22 cellular contexts compared by ENCODE assay signal in genomic region chr3:99911433-99911832, GRCh38.
DNase-seq lines count a peak whose midpoint lies in the region; ATAC-seq and TF ChIP-seq lines count a peak whose summit lies in the region.
"Had no signal": no experiment of that assay in that cellular context is flagged by ENCODE, and none has a peak within 500 bp of the region (broad histone marks: within the 10 kb centered on the region; RNA-seq: fewer than 3 reads in every experiment).

No MANE protein-coding gene starts in this region.

- H3K4me1 Mint-ChIP-seq in nephron = peaks cover 18% of the 10 kb centered on the region
- H3K4me1 Mint-ChIP-seq: activated CD4-positive, alpha-beta T cell treated with anti-CD3 and anti-CD28 coated beads, Interleukin-2, amount 10 ng/mL, durations not matched to agents 24 days and 14 days; central memory CD8-positive, alpha-beta T cell had no signal

- no peak for ATAC-seq in HG03025 (IDR thresholded peaks at IDR 0.05; ENCODE audit: low FRiP score, unreplicated experiment)
- ATAC-seq: left colon had no signal

- TF ChIP-seq RAD21 in Ishikawa (IDR thresholded peaks at IDR 0.05; ENCODE audit: low read depth) = no peak

- peak overlapping the region; percentile 16 to 66 (median 23) for H3K27ac Mint-ChIP-seq in nephron
- H3K27ac Mint-ChIP-seq: activated CD4-positive, alpha-beta T cell treated with anti-CD3 and anti-CD28 coated beads, Interleukin-2, amount 10 ng/mL, durations not matched to agents 24 days and 14 days; CD4-positive, alpha-beta T cell had no signal

- H3K4me3 ChIP-seq in BE2C (ENCODE audit: low read depth, low read length) = no peak overlapping the region
- no peak overlapping the region for H3K4me3 ChIP-seq in WERI-Rb-1 (ENCODE audit: low read depth, low read length)
- H3K4me3 ChIP-seq in H7 (ENCODE audit: insufficient read depth, low read depth, low read length) = no peak overlapping the region
- H3K4me3 ChIP-seq: thoracic aorta had no signal

- TF ChIP-seq CTCF in BE2C (IDR thresholded peaks at IDR 0.05; ENCODE audit: low read depth, low read length) (no peak), WERI-Rb-1 (IDR thresholded peaks at IDR 0.05; ENCODE audit: low read depth, low read length) (no peak), nephron (IDR thresholded peaks at IDR 0.05; ENCODE audit: unreplicated experiment in 3 of 3) (no peak)

- H3K36me3 Mint-ChIP-seq in nephron (ENCODE audit: low read depth) = no peaks in the 10 kb centered on the region

- H3K9me3 ChIP-seq in BE2C (no peaks in the 10 kb centered on the region; the same call in 1 of the 2 replicates), WERI-Rb-1 (ENCODE audit: severe bottlenecking) (no peaks in the 10 kb centered on the region)
- H3K9me3 ChIP-seq: thoracic aorta had no signal

- DNase-seq in BE2C (peak; percentile 25), WERI-Rb-1 (peak; percentile 81), H7 (no peak), activated gamma-delta T cell (lab: John Stamatoyannopoulos, UW) (no peak), T-helper 2 cell (no peak)
- DNase-seq: activated CD4-positive, alpha-beta T cell treated with anti-CD3 and anti-CD28 coated beads, Interleukin-2, amount 10 ng/mL, durations not matched to agents 24 days and 14 days; activated CD8-positive, alpha-beta memory T cell treated with anti-CD3 and anti-CD28 coated beads, Interleukin-2, amount 50 U/mL, for 4 hours; activated effector memory CD4-positive, alpha-beta T cell treated with anti-CD3 and anti-CD28 coated beads, Interleukin-2, amount 50 U/mL, for 16 hours; amniotic stem cell; CD4-positive, alpha-beta T cell; DND-41; erythroblast; left colon; midbrain; NK-92 treated with Interleukin-12 subunit alpha and Interleukin-12 subunit beta, amount 100 ng/mL, for 24 hours; RPMI8226 had no signal

- no peaks in the 10 kb centered on the region for H3K27me3 Mint-ChIP-seq in nephron (ENCODE audit: low read depth)
- H3K27me3 Mint-ChIP-seq: activated CD4-positive, alpha-beta T cell treated with anti-CD3 and anti-CD28 coated beads, Interleukin-2, amount 10 ng/mL, durations not matched to agents 24 days and 14 days; CD4-positive, alpha-beta T cell; central memory CD8-positive, alpha-beta T cell had no signal

- H3K27me3 ChIP-seq in BE2C (no peaks in the 10 kb centered on the region), WERI-Rb-1 (ENCODE audit: insufficient read depth, low read depth, severe bottlenecking) (no peaks in the 10 kb centered on the region), H7 (ENCODE audit: control insufficient read depth, insufficient read depth, low read length) (no peaks in the 10 kb centered on the region)

- H3K27ac ChIP-seq in WERI-Rb-1 = peak overlapping the region; percentile 74
- H3K27ac ChIP-seq: KMS-11 had no signal

- H3K36me3 ChIP-seq in BE2C = no peaks in the 10 kb centered on the region
- H3K36me3 ChIP-seq in WERI-Rb-1 = no peaks in the 10 kb centered on the region
- no peaks in the 10 kb centered on the region for H3K36me3 ChIP-seq in H7 (replicated peaks; ENCODE audit: control insufficient read depth, insufficient read depth, low read length)
- H3K36me3 ChIP-seq: thoracic aorta had no signal

- TF ChIP-seq EP300 in Ishikawa (IDR thresholded peaks at IDR 0.05; ENCODE audit: borderline replicate concordance) = 0 out of 2 replicates have a peak, but pooled peaks have one; percentile 15

- H3K9me3 Mint-ChIP-seq in nephron = no peaks in the 10 kb centered on the region
- H3K9me3 Mint-ChIP-seq: activated CD4-positive, alpha-beta T cell treated with anti-CD3 and anti-CD28 coated beads, Interleukin-2, amount 10 ng/mL, durations not matched to agents 24 days and 14 days; CD4-positive, alpha-beta T cell; central memory CD8-positive, alpha-beta T cell had no signal

- peaks cover 4% of the 10 kb centered on the region for H3K4me1 ChIP-seq in BE2C

- H3K4me3 Mint-ChIP-seq in nephron = no peak overlapping the region
- H3K4me3 Mint-ChIP-seq: activated CD4-positive, alpha-beta T cell treated with anti-CD3 and anti-CD28 coated beads, Interleukin-2, amount 10 ng/mL, durations not matched to agents 24 days and 14 days; CD4-positive, alpha-beta T cell; central memory CD8-positive, alpha-beta T cell had no signal

TF ChIP-seq in Ishikawa, 13 proteins besides CTCF, POLR2A, EP300 and RAD21:
- no peak for TF ChIP-seq TEAD4 (IDR thresholded peaks at IDR 0.05)
- no peak for TF ChIP-seq REST (IDR thresholded peaks at IDR 0.05; ENCODE audit: low read depth)
- TF ChIP-seq CEBPB (IDR thresholded peaks at IDR 0.05) = no peak
- no peak for TF ChIP-seq TAF1 (IDR thresholded peaks at IDR 0.05; ENCODE audit: low read depth)

Comparison
In these comparisons a context has a peak if more than half of its experiments do, and no peak if none do; other contexts are left out.
1. DNase-seq: peak in BE2C (single experiment) and WERI-Rb-1 (single experiment); none in H7 (single experiment), activated gamma-delta T cell (single experiment) and T-helper 2 cell (0 of 5).